In genomic region chr1:22105611-22106207, GRCh38 we compare ENCODE assay signal across 8 cellular contexts. TPM values are rescaled to one million over a fixed set of nuclear protein-coding genes. Genes with fewer than 3 reads are reported as not detected.
A peak's percentile ranks its signal among the peaks of the same experiment; 100 is the strongest.
DNase-seq lines count a peak whose midpoint lies in the region; ATAC-seq and TF ChIP-seq lines count a peak whose summit lies in the region.

No MANE protein-coding gene starts in this region.

- no peak overlapping the region for H3K4me3 Mint-ChIP-seq in GM23338
- peak overlapping the region; percentile 44 for H3K4me3 Mint-ChIP-seq in activated CD8-positive, alpha-beta T cell treated with anti-CD3 and anti-CD28 coated beads, Interleukin-2, amount 10 ng/mL, durations not matched to agents 7 days and 5 days
- no peak overlapping the region for H3K4me3 Mint-ChIP-seq in glutamatergic neuron (ENCODE audit: unreplicated experiment)

- ATAC-seq in GM23338 (peak; percentile 76), HG02981 (IDR thresholded peaks at IDR 0.05; ENCODE audit: unreplicated experiment) (no peak), HG03139 (IDR thresholded peaks at IDR 0.05; ENCODE audit: unreplicated experiment) (no peak)
- peak; percentile 31 for ATAC-seq in activated CD8-positive, alpha-beta T cell treated with anti-CD3 and anti-CD28 coated beads, Interleukin-2, amount 10 ng/mL, durations not matched to agents 7 days and 5 days

- H3K79me2 ChIP-seq in GM23338 (replicated peaks; ENCODE audit: insufficient read depth), result peaks cover 21% of the 10 kb centered on the region

- TF ChIP-seq CTCF in GM23338 (conservative IDR thresholded peaks at IDR 0.05; ENCODE audit: low read depth in 2 of 2) (peak; percentile 85), glutamatergic neuron (IDR thresholded peaks at IDR 0.05; ENCODE audit: partially characterized antibody, unreplicated experiment) (peak; percentile 88)

- DNase-seq in COLO829 (ENCODE audit: low spot score) (peak; percentile 50), GM23338 (ENCODE audit: low spot score) (peak; percentile 85), NCI-H446 (lab: John Stamatoyannopoulos, UW) (peak; percentile 7 to 65), glutamatergic neuron (no peak), retina (peak; percentile 53)
- peak; percentile 52 for DNase-seq in activated CD8-positive, alpha-beta T cell treated with anti-CD3 and anti-CD28 coated beads, Interleukin-2, amount 10 ng/mL, durations not matched to agents 7 days and 5 days

- H3K36me3 ChIP-seq in GM23338 (ENCODE audit: insufficient read depth), result no peaks in the 10 kb centered on the region; the same call in 1 of the 2 replicates

- H3K9me3 Mint-ChIP-seq in GM23338 (no peaks in the 10 kb centered on the region), glutamatergic neuron (ENCODE audit: unreplicated experiment) (no peaks in the 10 kb centered on the region)
- H3K9me3 Mint-ChIP-seq in activated CD8-positive, alpha-beta T cell treated with anti-CD3 and anti-CD28 coated beads, Interleukin-2, amount 10 ng/mL, durations not matched to agents 7 days and 5 days (ENCODE audit: insufficient read depth), result no peaks in the 10 kb centered on the region

- H3K27ac ChIP-seq in GM23338 (ENCODE audit: low read depth), result no peak overlapping the region

- no peak overlapping the region for H2AFZ ChIP-seq in GM23338

- no peak overlapping the region for H3K4me2 ChIP-seq in GM23338

- no peaks in the 10 kb centered on the region for H3K9me2 ChIP-seq in GM23338 (ENCODE audit: insufficient read depth)

- no peaks in the 10 kb centered on the region; the same call in 1 of the 2 replicates for H3K4me1 ChIP-seq in GM23338 (ENCODE audit: insufficient read depth)

- peaks cover 12% of the 10 kb centered on the region for H4K20me1 ChIP-seq in GM23338 (replicated peaks; ENCODE audit: insufficient read depth)

- POLR2A ChIA-PET in activated CD8-positive, alpha-beta T cell treated with anti-CD3 and anti-CD28 coated beads, Interleukin-2, amount 10 ng/mL, durations not matched to agents 7 days and 5 days (lab: Charles Lee), result interaction anchor here (0.9 to 2.4 kb wide), 3 partner anchors 9 to 81 kb away, joined by 3 to 15 read pairs (median 3); no protein-coding TSS in a partner anchor

- H3K4me1 Mint-ChIP-seq in GM23338 (peaks cover 12% of the 10 kb centered on the region), glutamatergic neuron (ENCODE audit: low read depth, unreplicated experiment) (no peaks in the 10 kb centered on the region)
- H3K4me1 Mint-ChIP-seq in activated CD8-positive, alpha-beta T cell treated with anti-CD3 and anti-CD28 coated beads, Interleukin-2, amount 10 ng/mL, durations not matched to agents 7 days and 5 days (ENCODE audit: low read depth), result peaks cover 56% of the 10 kb centered on the region

- no peak overlapping the region for H3K4me3 ChIP-seq in GM23338

- H3K27ac Mint-ChIP-seq in GM23338, result no peak overlapping the region
- H3K27ac Mint-ChIP-seq in activated CD8-positive, alpha-beta T cell treated with anti-CD3 and anti-CD28 coated beads, Interleukin-2, amount 10 ng/mL, durations not matched to agents 7 days and 5 days, result peak overlapping the region; percentile 92
- no peak overlapping the region for H3K27ac Mint-ChIP-seq in glutamatergic neuron (ENCODE audit: unreplicated experiment)

- CTCF ChIA-PET in activated CD8-positive, alpha-beta T cell treated with anti-CD3 and anti-CD28 coated beads, Interleukin-2, amount 10 ng/mL, durations not matched to agents 7 days and 5 days (lab: Charles Lee), result interaction anchor here (0.6 to 2.2 kb wide), 28 partner anchors 10 to 1674 kb away, joined by 3 to 28 read pairs (median 4); partner anchors contain the start of gene CDC42

- no peaks in the 10 kb centered on the region for H3F3A ChIP-seq in GM23338 (replicated peaks; ENCODE audit: low read depth)

- no peaks in the 10 kb centered on the region for H3K27me3 ChIP-seq in GM23338 (ENCODE audit: insufficient read depth)

- H3K36me3 Mint-ChIP-seq in GM23338 (ENCODE audit: low read depth) (peaks cover 6% of the 10 kb centered on the region; the same call in 1 of the 3 replicates), glutamatergic neuron (ENCODE audit: unreplicated experiment) (no peaks in the 10 kb centered on the region)
- H3K36me3 Mint-ChIP-seq in activated CD8-positive, alpha-beta T cell treated with anti-CD3 and anti-CD28 coated beads, Interleukin-2, amount 10 ng/mL, durations not matched to agents 7 days and 5 days (ENCODE audit: low read depth), result peaks cover 72% of the 10 kb centered on the region

- H3K27me3 Mint-ChIP-seq in GM23338 (ENCODE audit: insufficient read depth, low read depth, poor library complexity), result peaks cover 3% of the 10 kb centered on the region
- no peaks in the 10 kb centered on the region for H3K27me3 Mint-ChIP-seq in activated CD8-positive, alpha-beta T cell treated with anti-CD3 and anti-CD28 coated beads, Interleukin-2, amount 10 ng/mL, durations not matched to agents 7 days and 5 days (ENCODE audit: low read depth)
- H3K27me3 Mint-ChIP-seq in glutamatergic neuron (ENCODE audit: unreplicated experiment), result peaks cover 2% of the 10 kb centered on the region

TF ChIP-seq in GM23338, 12 proteins besides CTCF, POLR2A, EP300 and RAD21 (continues in another document):
- TF ChIP-seq ZNF331 (CRISPR knock-in tag; IDR thresholded peaks at IDR 0.05; ENCODE audit: low read depth), result no peak
- no peak for TF ChIP-seq REST (IDR thresholded peaks at IDR 0.05; ENCODE audit: unreplicated experiment)

RNA-seq across cellular contexts. Expression of gene WNT4, which starts 37.2 kb away (rescaled TPM):
- total RNA-seq in GM23338 (2014; rRNA removed; shearing (Covaris generic)), result 0.59 TPM in 1 of 2 replicates, not detected in the other
- 0.26 and 0.79 TPM in 2 replicates for polyA plus RNA-seq in GM23338 (2016; fragmentation: Nextera tagmentation; extraction: Ambion mirVana)
- total RNA-seq in activated CD8-positive, alpha-beta T cell treated with anti-CD3 and anti-CD28 coated beads, Interleukin-2, amount 10 ng/mL, durations not matched to agents 7 days and 5 days, result not detected
- not detected for total RNA-seq in glutamatergic neuron (ENCODE audit: unreplicated experiment)

RNA-seq across cellular contexts. Expression of gene CDC42, which starts 53.2 kb away (rescaled TPM):
- 168 and 184 TPM in 2 replicates for total RNA-seq in GM23338 (2014; rRNA removed; shearing (Covaris generic))
- polyA plus RNA-seq in GM23338 (2016; fragmentation: Nextera tagmentation; extraction: Ambion mirVana), result 118 and 119 TPM in 2 replicates
- 100 to 1,000 TPM; 365 to 389 TPM for total RNA-seq in activated CD8-positive, alpha-beta T cell treated with anti-CD3 and anti-CD28 coated beads, Interleukin-2, amount 10 ng/mL, durations not matched to agents 7 days and 5 days
- 283 TPM for total RNA-seq in glutamatergic neuron (ENCODE audit: unreplicated experiment)

Comparison
In these comparisons a context has a peak if more than half of its experiments do, and no peak if none do; other contexts are left out.
1. ATAC-seq: peak in GM23338 (single experiment) and activated CD8-positive, alpha-beta T cell treated with anti-CD3 and anti-CD28 coated beads, Interleukin-2, amount 10 ng/mL, durations not matched to agents 7 days and 5 days (single experiment); none in HG02981 (single experiment) and HG03139 (single experiment).